21 cellular contexts compared by ENCODE assay signal in the genomic region with DNA sequence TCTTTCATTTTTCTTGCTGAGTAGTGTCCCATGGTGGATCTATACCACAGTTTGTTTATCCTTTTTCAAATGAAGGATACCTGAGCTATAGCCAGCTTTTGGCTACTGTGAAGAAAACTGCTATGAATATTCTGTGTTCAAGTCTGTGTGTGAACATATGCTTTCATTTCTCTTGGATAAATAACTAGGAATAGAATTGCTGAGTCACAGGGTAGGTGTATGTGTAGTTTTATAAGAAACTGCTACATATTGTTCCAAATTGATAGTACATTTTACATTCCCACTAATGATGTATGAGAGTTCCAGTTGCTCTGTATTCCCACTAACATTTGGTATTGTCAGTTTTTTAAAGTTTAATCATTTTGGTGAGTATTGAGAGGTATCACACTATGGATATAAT. TPM values are rescaled to one million over a fixed set of nuclear protein-coding genes. Genes with fewer than 3 reads are reported as not detected.
DNase-seq lines count a peak whose midpoint lies in the region; ATAC-seq and TF ChIP-seq lines count a peak whose summit lies in the region.
"Had no signal": no experiment of that assay in that cellular context is flagged by ENCODE, and none has a peak within 500 bp of the region (broad histone marks: within the 10 kb centered on the region; RNA-seq: fewer than 3 reads in every experiment).

No MANE protein-coding gene starts in this region.

- H3K9me3 ChIP-seq in DOHH2 (ENCODE audit: control insufficient read depth, insufficient read depth, low read length) (peaks cover 7% of the 10 kb centered on the region; the same call in 1 of the 2 replicates), OCI-LY7 (ENCODE audit: low read length) (peaks cover 11% of the 10 kb centered on the region; the same call in 1 of the 2 replicates)
- H3K9me3 ChIP-seq in CD8-positive, alpha-beta T cell (ENCODE audit: low read length), result no peaks in the 10 kb centered on the region

- H3K27ac ChIP-seq in DOHH2 (ENCODE audit: low read depth, low read length), result no peak overlapping the region
- H3K27ac ChIP-seq in OCI-LY7 (ENCODE audit: low read depth, low read length, poor library complexity, severe bottlenecking), result no peak overlapping the region
- no peak overlapping the region for H3K27ac ChIP-seq in CD8-positive, alpha-beta T cell (ENCODE audit: low read depth, low read length)
- H3K27ac ChIP-seq: HL-60, PC-9 had no signal

- intact Hi-C loops in OCI-LY7 (cut with micrococcal nuclease; ENCODE audit: unreplicated experiment), result loop anchor here (10.0 kb wide), 1 partner anchor 605 kb away; no protein-coding TSS in a partner anchor
- intact Hi-C loops in CD8-positive, alpha-beta T cell (cut with DNase I, micrococcal nuclease), result no loop called here

- peaks cover 23% of the 10 kb centered on the region for H3K4me1 ChIP-seq in DOHH2 (ENCODE audit: control insufficient read depth, low read length)
- H3K4me1 ChIP-seq in OCI-LY7 (ENCODE audit: insufficient read depth, low read length, poor library complexity, severe bottlenecking), result peaks cover 10% of the 10 kb centered on the region
- no peaks in the 10 kb centered on the region for H3K4me1 ChIP-seq in CD8-positive, alpha-beta T cell (ENCODE audit: insufficient read depth, low read length)

- TF ChIP-seq CTCF in DOHH2 (IDR thresholded peaks at IDR 0.05; ENCODE audit: low read depth, low read length, poor library complexity, severe bottlenecking) (no peak), OCI-LY7 (conservative IDR thresholded peaks at IDR 0.05; ENCODE audit: low read length) (no peak), fibroblast of mammary gland (conservative IDR thresholded peaks at IDR 0.05; ENCODE audit: control insufficient read depth, insufficient read depth, low read depth, low read length) (no peak)
- TF ChIP-seq CTCF in CD8-positive, alpha-beta T cell (IDR thresholded peaks at IDR 0.05), result no peak

- H3K4me2 ChIP-seq in DOHH2 (ENCODE audit: low read length) (peak overlapping the region; percentile 46), OCI-LY7 (ENCODE audit: low read length) (no peak overlapping the region; the same call in 1 of the 2 replicates)
- H3K4me2 ChIP-seq: PC-9 had no signal

- H3K4me1 Mint-ChIP-seq in CD8-positive, alpha-beta T cell (ENCODE audit: low read depth), result peaks cover 2% of the 10 kb centered on the region

- H3K9me2 ChIP-seq in DOHH2 (replicated peaks; ENCODE audit: control insufficient read depth, low read length) (no peaks in the 10 kb centered on the region), OCI-LY7 (ENCODE audit: insufficient read depth, low read length) (no peaks in the 10 kb centered on the region)

- H3K79me2 ChIP-seq in DOHH2 (ENCODE audit: control insufficient read depth, low read length), result no peaks in the 10 kb centered on the region
- no peaks in the 10 kb centered on the region for H3K79me2 ChIP-seq in OCI-LY7 (ENCODE audit: insufficient read depth, low read depth, low read length)

- CTCF ChIA-PET in OCI-LY7 (lab: Charles Lee; ENCODE audit: unreplicated experiment), result no interaction called here
- CTCF ChIA-PET in CD8-positive, alpha-beta T cell (lab: Charles Lee), result interaction anchor here (14.6 kb wide), 1 partner anchor 64 kb away, joined by 224 read pairs; no protein-coding TSS in a partner anchor

- DNase-seq in OCI-LY7 (ENCODE audit: low spot score) (no peak), fibroblast of mammary gland (ENCODE audit: low read depth) (peak; percentile 37), COLO668 (lab: John Stamatoyannopoulos, UW; ENCODE audit: unreplicated experiment) (no peak), midbrain (lab: John Stamatoyannopoulos, UW) (no peak)
- DNase-seq in CD8-positive, alpha-beta T cell, result no peak
- DNase-seq: COR-L47, DMS79, H7, NCI-H1105 treated with DMSO at 0.1 percent for 48 hours, NCI-H1694, NCI-H2081, NCI-H2171 treated with DMSO at 0.1 percent for 48 hours, NCI-H524 treated with DMSO at 0.1 percent for 48 hours, PC-9, RPMI8226, SHP77 treated with DMSO at 0.1 percent for 48 hours had no signal

- H3K4me3 Mint-ChIP-seq in CD8-positive, alpha-beta T cell, result no peak overlapping the region

- H3K36me3 ChIP-seq in DOHH2 (ENCODE audit: control insufficient read depth, low read length) (no peaks in the 10 kb centered on the region), OCI-LY7 (ENCODE audit: insufficient read depth, low read length) (no peaks in the 10 kb centered on the region)
- H3K36me3 ChIP-seq in CD8-positive, alpha-beta T cell (ENCODE audit: insufficient read depth, low read length), result no peaks in the 10 kb centered on the region

- H4K20me1 ChIP-seq in DOHH2 (ENCODE audit: control insufficient read depth, insufficient read depth, low read depth, low read length), result no peaks in the 10 kb centered on the region
- H4K20me1 ChIP-seq in OCI-LY7 (ENCODE audit: insufficient read depth, low read length), result no peaks in the 10 kb centered on the region

- H3F3A ChIP-seq in DOHH2 (ENCODE audit: control insufficient read depth, insufficient read depth), result no peaks in the 10 kb centered on the region

- peak overlapping the region; percentile 37; the same call in 1 of the 2 replicates for H3K4me3 ChIP-seq in DOHH2 (ENCODE audit: low read length)
- no peak overlapping the region for H3K4me3 ChIP-seq in OCI-LY7 (ENCODE audit: low read depth, low read length, poor library complexity, severe bottlenecking)
- no peak overlapping the region for H3K4me3 ChIP-seq in fibroblast of mammary gland (ENCODE audit: control insufficient read depth, low read depth, low read length)
- no peak overlapping the region for H3K4me3 ChIP-seq in CD8-positive, alpha-beta T cell (ENCODE audit: low read depth, low read length)
- H3K4me3 ChIP-seq: PC-9 had no signal

- no peak overlapping the region for H3K27ac Mint-ChIP-seq in CD8-positive, alpha-beta T cell

- no peaks in the 10 kb centered on the region for H3K27me3 Mint-ChIP-seq in CD8-positive, alpha-beta T cell (ENCODE audit: low read depth)

- H2AFZ ChIP-seq in OCI-LY7 (ENCODE audit: low read length), result peak overlapping the region; percentile 18; the same call in 1 of the 2 replicates
- H2AFZ ChIP-seq: PC-9 had no signal

- H3K36me3 Mint-ChIP-seq in CD8-positive, alpha-beta T cell, result no peaks in the 10 kb centered on the region

- H3K27me3 ChIP-seq in DOHH2 (ENCODE audit: control insufficient read depth, low read length), result peaks cover 4% of the 10 kb centered on the region
- H3K27me3 ChIP-seq in CD8-positive, alpha-beta T cell (ENCODE audit: insufficient read depth, low read length), result no peaks in the 10 kb centered on the region

- no peaks in the 10 kb centered on the region for H3K9me3 Mint-ChIP-seq in CD8-positive, alpha-beta T cell

- POLR2A ChIA-PET in OCI-LY7 (lab: Charles Lee), result interaction anchor here (0.6 to 1.2 kb wide), 2 partner anchors 8 to 434 kb away, joined by 3 read pairs; no protein-coding TSS in a partner anchor
- POLR2A ChIA-PET in CD8-positive, alpha-beta T cell (lab: Charles Lee), result no interaction called here

- BruUV-seq in OCI-LY7 (replicated peaks; lab: Mats Ljungman, UMichigan), result no TSS peak

- ATAC-seq in CD8-positive, alpha-beta T cell, result no peak
- no peak for ATAC-seq in HG02970 (IDR thresholded peaks at IDR 0.05; ENCODE audit: low FRiP score, unreplicated experiment)
- ATAC-seq: SK-N-SH treated with all-trans-retinoic acid at 6 μM for 48 hours had no signal

RNA-seq across cellular contexts. Expression of a gene that starts 8.5 kb away (rescaled TPM):
- total RNA-seq in OCI-LY7 (2014; rRNA removed; shearing (Covaris generic)), result 72.3 and 73.6 TPM in 2 replicates
- 118 and 128 TPM in 2 replicates for total RNA-seq in OCI-LY7 (2022)
- total RNA-seq in CD8-positive, alpha-beta T cell, result 100 to 1,000 TPM; 116 to 127 TPM

RNA-seq across cellular contexts. Expression of a gene that starts 8.6 kb away (rescaled TPM):
- 1.1 and 2.2 TPM in 2 replicates for total RNA-seq in OCI-LY7 (2014; rRNA removed; shearing (Covaris generic))
- total RNA-seq in OCI-LY7 (2022), result 2.3 and 4.4 TPM in 2 replicates
- total RNA-seq in CD8-positive, alpha-beta T cell, result 1 to 10 TPM; 3.6 to 4.0 TPM

RNA-seq across cellular contexts. Expression of a gene that starts 27.7 kb away (rescaled TPM):
- not detected in 2 replicates for total RNA-seq in OCI-LY7 (2014; rRNA removed; shearing (Covaris generic))
- not detected in 2 replicates for total RNA-seq in OCI-LY7 (2022)
- total RNA-seq in CD8-positive, alpha-beta T cell, result not detected
- total RNA-seq: H7, HT-29, PC-9 had no signal

RNA-seq across cellular contexts. Expression of a gene that starts 30.8 kb away (rescaled TPM):
- 8.5 and 9.6 TPM in 2 replicates for total RNA-seq in OCI-LY7 (2014; rRNA removed; shearing (Covaris generic))
- total RNA-seq in OCI-LY7 (2022), result 4.7 and 6.8 TPM in 2 replicates
- 1 to 10 TPM; 5.9 to 6.7 TPM for total RNA-seq in CD8-positive, alpha-beta T cell

RNA-seq across cellular contexts. Expression of a gene that starts 41.1 kb away (rescaled TPM):
- total RNA-seq in OCI-LY7 (2014; rRNA removed; shearing (Covaris generic)), result 39.8 and 45.7 TPM in 2 replicates
- total RNA-seq in OCI-LY7 (2022), result 85.2 and 86.3 TPM in 2 replicates
- total RNA-seq in CD8-positive, alpha-beta T cell, result 1 to 10 TPM; 4.3 to 7.4 TPM
